27 cellular contexts compared by ENCODE assay signal in genomic region chr11:20712912-20713311, GRCh38. TPM values are rescaled to one million over a fixed set of nuclear protein-coding genes. Genes with fewer than 3 reads are reported as not detected.
"Had no signal": no experiment of that assay in that cellular context is flagged by ENCODE, and none has a peak within 500 bp of the region (broad histone marks: within the 10 kb centered on the region; RNA-seq: fewer than 3 reads in every experiment).

No MANE protein-coding gene starts in this region.

- H3K4me1 ChIP-seq: colonic mucosa had no signal

- H3K36me3 Mint-ChIP-seq: activated naive CD4-positive, alpha-beta T cell treated with anti-CD3 and anti-CD28 coated beads, Interleukin-2, amount 10 ng/mL, durations not matched to agents 7 days and 5 days; activated naive CD8-positive, alpha-beta T cell treated with anti-CD3 and anti-CD28 coated beads for 36 hours; T-cell had no signal

- H3K9me3 Mint-ChIP-seq: activated CD8-positive, alpha-beta T cell treated with anti-CD3 and anti-CD28 coated beads for 36 hours; activated naive CD4-positive, alpha-beta T cell treated with anti-CD3 and anti-CD28 coated beads, Interleukin-2, amount 10 ng/mL, durations not matched to agents 7 days and 5 days; activated T-helper 2 cell treated with anti-CD3 and anti-CD28 coated beads, Interferon-gamma antibody, Interleukin-2, Interleukin-4, amounts not matched to agents 10 μg/mL and 5 μg/mL and 100 μg/mL, durations not matched to agents 14 hours and 24 hours and 36 hours had no signal

- H3K4me1 Mint-ChIP-seq: activated CD4-positive, alpha-beta T cell treated with anti-CD3 and anti-CD28 coated beads for 36 hours; activated naive CD4-positive, alpha-beta T cell treated with anti-CD3 and anti-CD28 coated beads, Interleukin-2, amount 10 ng/mL, durations not matched to agents 7 days and 5 days; activated naive CD8-positive, alpha-beta T cell treated with anti-CD3 and anti-CD28 coated beads for 36 hours; T-cell had no signal

- H3K27me3 Mint-ChIP-seq: activated CD4-positive, alpha-beta T cell treated with anti-CD3 and anti-CD28 coated beads for 36 hours; activated CD8-positive, alpha-beta T cell treated with anti-CD3 and anti-CD28 coated beads for 36 hours; activated naive CD4-positive, alpha-beta T cell treated with anti-CD3 and anti-CD28 coated beads, Interleukin-2, amount 10 ng/mL, durations not matched to agents 7 days and 5 days; activated naive CD8-positive, alpha-beta T cell treated with anti-CD3 and anti-CD28 coated beads for 36 hours; T-cell had no signal

- H3K27me3 ChIP-seq: brain microvascular endothelial cell, cardiac muscle cell, colonic mucosa had no signal

- H3K4me2 ChIP-seq: PC-9 had no signal

- H3K36me3 ChIP-seq: brain microvascular endothelial cell, cardiac muscle cell, colonic mucosa had no signal

- H3K27ac ChIP-seq: brain microvascular endothelial cell, cardiac muscle cell, colonic mucosa, PC-9, VCaP had no signal

- H3K4me3 Mint-ChIP-seq: activated CD4-positive, alpha-beta T cell treated with anti-CD3 and anti-CD28 coated beads for 36 hours; activated CD8-positive, alpha-beta T cell treated with anti-CD3 and anti-CD28 coated beads for 36 hours; activated naive CD4-positive, alpha-beta T cell treated with anti-CD3 and anti-CD28 coated beads, Interleukin-2, amount 10 ng/mL, durations not matched to agents 7 days and 5 days; activated naive CD8-positive, alpha-beta T cell treated with anti-CD3 and anti-CD28 coated beads for 36 hours; activated T-cell treated with anti-CD3 and anti-CD28 coated beads, Interleukin-2, amount 50 U/mL, for 72 hours; T-cell had no signal

- H3K9me3 ChIP-seq: colonic mucosa had no signal

- H2AFZ ChIP-seq: PC-9 had no signal

- ATAC-seq: activated CD4-positive, alpha-beta T cell treated with anti-CD3 and anti-CD28 coated beads for 36 hours; activated CD8-positive, alpha-beta T cell treated with anti-CD3 and anti-CD28 coated beads for 36 hours; activated T-cell treated with anti-CD3 and anti-CD28 coated beads, Interleukin-2, amount 50 U/mL, for 72 hours; T-cell had no signal

- DNase-seq: activated CD4-positive, alpha-beta T cell treated with anti-CD3 and anti-CD28 coated beads for 36 hours; activated CD8-positive, alpha-beta memory T cell treated with anti-CD3 and anti-CD28 coated beads, Interleukin-2, amount 50 U/mL, for 4 hours; activated CD8-positive, alpha-beta T cell treated with anti-CD3 and anti-CD28 coated beads for 36 hours; activated gamma-delta T cell treated with Interleukin-2 at 50 U/mL for 16 hours; activated naive CD4-positive, alpha-beta T cell treated with anti-CD3 and anti-CD28 coated beads, Interleukin-2, amount 10 ng/mL, durations not matched to agents 7 days and 5 days; activated naive CD8-positive, alpha-beta T cell treated with anti-CD3 and anti-CD28 coated beads for 36 hours; activated T-cell treated with anti-CD3 and anti-CD28 coated beads, Interleukin-2, amount 50 U/mL, for 72 hours; brain microvascular endothelial cell; colonic mucosa; KG1; MV-4-11; NCI-H1092 treated with DMSO at 0.1 percent for 48 hours; NCI-H1417 treated with DMSO at 0.1 percent for 48 hours; NCI-H1694; NCI-H2029; NCI-H2107; NCI-H526; NK-92 treated with Interleukin-12 subunit alpha and Interleukin-12 subunit beta, amount 100 ng/mL, for 24 hours; PC-9; SHP77 treated with DMSO at 0.1 percent for 48 hours; T-cell had no signal

- H3K27ac Mint-ChIP-seq: activated CD4-positive, alpha-beta T cell treated with anti-CD3 and anti-CD28 coated beads for 36 hours; activated CD8-positive, alpha-beta T cell treated with anti-CD3 and anti-CD28 coated beads for 36 hours; activated naive CD4-positive, alpha-beta T cell treated with anti-CD3 and anti-CD28 coated beads, Interleukin-2, amount 10 ng/mL, durations not matched to agents 7 days and 5 days; activated naive CD8-positive, alpha-beta T cell treated with anti-CD3 and anti-CD28 coated beads for 36 hours; activated T-cell treated with anti-CD3 and anti-CD28 coated beads, Interleukin-2, amount 50 U/mL, for 72 hours; activated T-helper 2 cell treated with anti-CD3 and anti-CD28 coated beads, Interferon-gamma antibody, Interleukin-2, Interleukin-4, amounts not matched to agents 10 μg/mL and 5 μg/mL and 100 μg/mL, durations not matched to agents 14 hours and 24 hours and 36 hours; T-cell had no signal

- H3K4me3 ChIP-seq: cardiac muscle cell, colonic mucosa, PC-9 had no signal

RNA-seq across cellular contexts. Expression of gene NELL1, which starts 43.5 kb away (rescaled TPM):
- total RNA-seq: activated CD4-positive, alpha-beta T cell treated with anti-CD3 and anti-CD28 coated beads for 36 hours; activated CD8-positive, alpha-beta T cell treated with anti-CD3 and anti-CD28 coated beads for 36 hours; activated naive CD8-positive, alpha-beta T cell treated with anti-CD3 and anti-CD28 coated beads for 36 hours; activated T-cell treated with anti-CD3 and anti-CD28 coated beads, Interleukin-2, amount 50 U/mL, for 72 hours; MCF 10A; NCI-H460; PC-9; T-cell; T-helper 2 cell treated with Interferon-gamma antibody and Interleukin-4, amounts not matched to agents 100 ng/mL and 5 ng/mL, for 36 hours had no signal
